Comparison of ENCODE assay signal across 32 cellular contexts in the genomic region with DNA sequence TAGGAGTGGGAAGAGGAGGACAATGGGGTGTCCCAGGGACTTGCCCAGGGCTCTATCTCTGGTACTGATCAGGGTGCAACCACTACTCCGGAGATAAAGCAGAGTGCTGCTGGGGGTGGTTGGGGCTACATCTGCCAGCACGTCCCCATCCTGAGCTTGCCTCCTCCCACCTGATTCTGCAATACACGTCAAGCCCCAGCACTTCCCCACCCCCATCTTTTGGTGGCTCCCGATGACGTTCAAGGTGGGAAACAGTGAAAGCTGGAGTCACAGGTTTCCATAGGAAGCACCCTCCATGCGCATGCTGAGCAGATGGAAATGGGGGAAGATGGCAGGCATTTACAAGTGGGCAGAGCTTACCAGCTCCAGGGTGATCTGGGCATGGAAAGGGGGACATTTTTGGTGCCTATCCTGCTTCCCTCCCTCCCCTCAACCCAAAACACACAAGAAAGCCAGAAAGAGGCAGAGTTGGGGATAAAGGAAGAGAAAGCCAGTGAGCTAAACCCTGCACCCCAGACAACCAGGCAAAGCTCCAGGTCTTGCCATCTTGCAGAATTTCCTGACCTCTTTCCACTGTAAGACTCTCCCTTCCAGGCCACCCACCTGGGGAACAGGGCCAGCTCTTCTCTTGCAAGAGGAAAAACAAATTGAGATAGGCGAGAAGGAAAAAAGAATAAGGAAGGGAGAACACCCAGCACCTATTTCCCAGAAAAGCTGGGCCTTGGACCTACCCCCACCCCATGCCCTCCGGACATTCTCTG. TPM values are rescaled to one million over a fixed set of nuclear protein-coding genes. Genes with fewer than 3 reads are reported as not detected.
"Had no signal": no experiment of that assay in that cellular context is flagged by ENCODE, and none has a peak within 500 bp of the region (broad histone marks: within the 10 kb centered on the region; RNA-seq: fewer than 3 reads in every experiment).

No MANE protein-coding gene starts in this region.

- DNase-seq: activated CD4-positive, alpha-beta memory T cell treated with anti-CD3 and anti-CD28 coated beads, Interleukin-2, amount 10 ng/mL, durations not matched to agents 7 days and 5 days; activated CD4-positive, alpha-beta T cell treated with anti-CD3 and anti-CD28 coated beads for 1 hour; activated CD4-positive, alpha-beta T cell treated with anti-CD3 and anti-CD28 coated beads for 4 hours; activated CD4-positive, alpha-beta T cell treated with anti-CD3 and anti-CD28 coated beads, Interleukin-2, amount 10 ng/mL, durations not matched to agents 7 days and 5 days; activated CD4-positive, alpha-beta T cell treated with anti-CD3 and anti-CD28 coated beads, Interleukin-2, amount 50 U/mL, for 4 hours; activated CD8-positive, alpha-beta memory T cell treated with anti-CD3 and anti-CD28 coated beads, Interleukin-2, amount 50 U/mL, for 48 hours; activated gamma-delta T cell; activated naive CD4-positive, alpha-beta T cell; activated naive CD4-positive, alpha-beta T cell treated with anti-CD3 and anti-CD28 coated beads, Interleukin-2, amount 10 ng/mL, durations not matched to agents 7 days and 5 days; activated naive CD8-positive, alpha-beta T cell treated with anti-CD3 and anti-CD28 coated beads, Interleukin-2, amount 10 ng/mL, durations not matched to agents 7 days and 5 days; activated T-cell treated with anti-CD3 and anti-CD28 coated beads for 4 hours; activated T-cell treated with anti-CD3 and anti-CD28 coated beads, Interleukin-2, amount 50 U/mL, for 24 hours; activated T-cell treated with anti-CD3 and anti-CD28 coated beads, Interleukin-2, amount 50 U/mL, for 72 hours; cortex of kidney; dermis blood vessel endothelial cell; effector CD4-positive, alpha-beta T cell; effector memory CD8-positive, alpha-beta T cell; esophagus squamous epithelium; foreskin melanocyte; T-helper 2 cell had no signal

- H3K36me3 ChIP-seq: ascending aorta, breast epithelium, esophagus squamous epithelium, gastroesophageal sphincter had no signal

- H3K4me3 Mint-ChIP-seq: activated CD4-positive, alpha-beta memory T cell treated with anti-CD3 and anti-CD28 coated beads, Interleukin-2, amount 10 ng/mL, durations not matched to agents 7 days and 5 days; activated CD4-positive, alpha-beta T cell treated with anti-CD3 and anti-CD28 coated beads, Interleukin-2, amount 10 ng/mL, durations not matched to agents 7 days and 5 days; activated naive CD4-positive, alpha-beta T cell treated with anti-CD3 and anti-CD28 coated beads, Interleukin-2, amount 10 ng/mL, durations not matched to agents 7 days and 5 days; activated naive CD8-positive, alpha-beta T cell treated with anti-CD3 and anti-CD28 coated beads, Interleukin-2, amount 10 ng/mL, durations not matched to agents 7 days and 5 days; activated T-cell treated with anti-CD3 and anti-CD28 coated beads, Interleukin-2, amount 50 U/mL, for 24 hours; activated T-cell treated with anti-CD3 and anti-CD28 coated beads, Interleukin-2, amount 50 U/mL, for 72 hours; central memory CD8-positive, alpha-beta T cell; effector memory CD8-positive, alpha-beta T cell; WTC11 had no signal

- H3K9me3 ChIP-seq: ascending aorta, breast epithelium, esophagus squamous epithelium, gastroesophageal sphincter had no signal

- H3K27ac Mint-ChIP-seq: activated CD4-positive, alpha-beta memory T cell treated with anti-CD3 and anti-CD28 coated beads, Interleukin-2, amount 10 ng/mL, durations not matched to agents 7 days and 5 days; activated CD4-positive, alpha-beta T cell treated with anti-CD3 and anti-CD28 coated beads, Interleukin-2, amount 10 ng/mL, durations not matched to agents 7 days and 5 days; activated naive CD4-positive, alpha-beta T cell treated with anti-CD3 and anti-CD28 coated beads, Interleukin-2, amount 10 ng/mL, durations not matched to agents 7 days and 5 days; activated naive CD4-positive, alpha-beta T cell treated with anti-CD3 and anti-CD28 coated beads, Interleukin-2, amount 50 U/mL, for 72 hours; activated naive CD8-positive, alpha-beta T cell treated with anti-CD3 and anti-CD28 coated beads, Interleukin-2, amount 10 ng/mL, durations not matched to agents 7 days and 5 days; activated T-cell treated with anti-CD3 and anti-CD28 coated beads, Interleukin-2, amount 50 U/mL, for 24 hours; activated T-cell treated with anti-CD3 and anti-CD28 coated beads, Interleukin-2, amount 50 U/mL, for 72 hours; effector memory CD8-positive, alpha-beta T cell; WTC11 had no signal

- H3K9me3 Mint-ChIP-seq: activated CD4-positive, alpha-beta memory T cell treated with anti-CD3 and anti-CD28 coated beads, Interleukin-2, amount 10 ng/mL, durations not matched to agents 7 days and 5 days; activated CD4-positive, alpha-beta T cell treated with anti-CD3 and anti-CD28 coated beads, Interleukin-2, amount 10 ng/mL, durations not matched to agents 7 days and 5 days; activated naive CD4-positive, alpha-beta T cell treated with anti-CD3 and anti-CD28 coated beads, Interleukin-2, amount 10 ng/mL, durations not matched to agents 7 days and 5 days; activated naive CD4-positive, alpha-beta T cell treated with anti-CD3 and anti-CD28 coated beads, Interleukin-2, amount 50 U/mL, for 72 hours; activated naive CD8-positive, alpha-beta T cell treated with anti-CD3 and anti-CD28 coated beads, Interleukin-2, amount 10 ng/mL, durations not matched to agents 7 days and 5 days; activated T-cell treated with anti-CD3 and anti-CD28 coated beads, Interleukin-2, amount 50 U/mL, for 72 hours; central memory CD8-positive, alpha-beta T cell; WTC11 had no signal

- H3K4me1 Mint-ChIP-seq: activated CD4-positive, alpha-beta memory T cell treated with anti-CD3 and anti-CD28 coated beads, Interleukin-2, amount 10 ng/mL, durations not matched to agents 7 days and 5 days; activated CD4-positive, alpha-beta T cell treated with anti-CD3 and anti-CD28 coated beads, Interleukin-2, amount 10 ng/mL, durations not matched to agents 7 days and 5 days; activated naive CD4-positive, alpha-beta T cell treated with anti-CD3 and anti-CD28 coated beads, Interleukin-2, amount 10 ng/mL, durations not matched to agents 7 days and 5 days; central memory CD8-positive, alpha-beta T cell had no signal

- H3K4me1 ChIP-seq: ascending aorta, breast epithelium had no signal

- ATAC-seq: activated naive CD4-positive, alpha-beta T cell treated with anti-CD3 and anti-CD28 coated beads, Interleukin-2, amount 50 U/mL, for 72 hours; activated T-cell treated with anti-CD3 and anti-CD28 coated beads, Interleukin-2, amount 50 U/mL, for 72 hours; effector memory CD8-positive, alpha-beta T cell; gastroesophageal sphincter; WTC11 had no signal

- H3K36me3 Mint-ChIP-seq: activated naive CD4-positive, alpha-beta T cell treated with anti-CD3 and anti-CD28 coated beads, Interleukin-2, amount 10 ng/mL, durations not matched to agents 7 days and 5 days; activated naive CD8-positive, alpha-beta T cell treated with anti-CD3 and anti-CD28 coated beads, Interleukin-2, amount 10 ng/mL, durations not matched to agents 7 days and 5 days; brain; WTC11 had no signal

- H3K27ac ChIP-seq: ascending aorta, breast epithelium, epithelial cell of prostate, esophagus squamous epithelium, gastroesophageal sphincter had no signal

- H3K4me3 ChIP-seq: ascending aorta, breast epithelium, esophagus squamous epithelium, gastroesophageal sphincter had no signal

RNA-seq across cellular contexts. Expression of a gene that starts 15.8 kb away (rescaled TPM):
- total RNA-seq: activated CD4-positive, alpha-beta memory T cell treated with anti-CD3 and anti-CD28 coated beads, Interleukin-2, amount 10 ng/mL, durations not matched to agents 7 days and 5 days; activated CD4-positive, alpha-beta T cell treated with anti-CD3 and anti-CD28 coated beads, Interleukin-2, amount 10 ng/mL, durations not matched to agents 7 days and 5 days; activated naive CD4-positive, alpha-beta T cell treated with anti-CD3 and anti-CD28 coated beads, Interleukin-2, amount 50 U/mL, for 72 hours; activated naive CD8-positive, alpha-beta T cell treated with anti-CD3 and anti-CD28 coated beads, Interleukin-2, amount 10 ng/mL, durations not matched to agents 7 days and 5 days; activated T-cell treated with anti-CD3 and anti-CD28 coated beads, Interleukin-2, amount 50 U/mL, for 72 hours; T-helper 1 cell treated with Interleukin-12 subunit alpha and Interleukin-12 subunit beta and Interleukin-4 antibody, amounts not matched to agents 30 ng/mL and 1 ng/mL, for 36 hours had no signal

RNA-seq across cellular contexts. Expression of a gene that starts 56.6 kb away (rescaled TPM):
- total RNA-seq: activated CD4-positive, alpha-beta T cell treated with anti-CD3 and anti-CD28 coated beads, Interleukin-2, amount 10 ng/mL, durations not matched to agents 7 days and 5 days; activated naive CD4-positive, alpha-beta T cell treated with anti-CD3 and anti-CD28 coated beads, Interleukin-2, amount 50 U/mL, for 72 hours; activated naive CD8-positive, alpha-beta T cell treated with anti-CD3 and anti-CD28 coated beads, Interleukin-2, amount 10 ng/mL, durations not matched to agents 7 days and 5 days; activated T-cell treated with anti-CD3 and anti-CD28 coated beads, Interleukin-2, amount 50 U/mL, for 72 hours; dermis blood vessel endothelial cell; endothelial cell of umbilical vein; fibroblast of villous mesenchyme; T-helper 1 cell treated with Interleukin-12 subunit alpha and Interleukin-12 subunit beta and Interleukin-4 antibody, amounts not matched to agents 30 ng/mL and 1 ng/mL, for 36 hours had no signal
- polyA plus RNA-seq: endothelial cell of umbilical vein, fibroblast of lung had no signal
